ENCODE assay signal across 22 cellular contexts in the genomic region with DNA sequence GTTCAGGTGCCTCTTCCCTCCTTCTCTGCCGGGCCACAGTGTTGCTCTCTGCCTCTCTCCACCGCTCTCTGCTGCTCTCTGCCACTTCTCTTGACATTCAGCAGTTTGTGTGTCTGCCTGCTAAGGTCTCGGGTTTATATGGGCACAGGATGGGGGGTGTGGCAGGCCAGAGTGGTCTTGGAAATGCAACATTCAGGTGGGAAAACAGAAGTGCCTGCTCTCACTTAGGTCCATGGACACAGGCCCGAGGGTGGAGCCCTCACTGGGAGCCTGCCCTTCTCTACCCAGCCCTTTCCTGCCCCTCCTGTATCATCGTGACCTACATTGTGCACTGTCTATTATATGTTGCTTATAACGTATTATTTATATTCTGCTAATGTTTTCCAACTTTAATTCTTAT.
DNase-seq lines count a peak whose midpoint lies in the region; ATAC-seq and TF ChIP-seq lines count a peak whose summit lies in the region.
"Had no signal": no experiment of that assay in that cellular context is flagged by ENCODE, and none has a peak within 500 bp of the region (broad histone marks: within the 10 kb centered on the region; RNA-seq: fewer than 3 reads in every experiment).

No MANE protein-coding gene starts in this region.

- H3K27me3 Mint-ChIP-seq in GM23338 (ENCODE audit: insufficient read depth, low read depth, poor library complexity) (peaks cover 2% of the 10 kb centered on the region), nephron progenitor cell (ENCODE audit: low read depth, poor library complexity) (peaks cover 3% of the 10 kb centered on the region), osteocyte (ENCODE audit: unreplicated experiment) (no peaks in the 10 kb centered on the region)
- H3K27me3 Mint-ChIP-seq: CD4-positive, CD25-positive, alpha-beta regulatory T cell had no signal

- no peak overlapping the region for H3K4me2 ChIP-seq in GM23338
- H3K4me2 ChIP-seq in hepatocyte = no peak overlapping the region
- H3K4me2 ChIP-seq: BLaER1 had no signal

- H3K4me3 Mint-ChIP-seq in GM23338 (no peak overlapping the region), nephron progenitor cell (no peak overlapping the region), osteocyte (ENCODE audit: unreplicated experiment) (no peak overlapping the region)
- H3K4me3 Mint-ChIP-seq: B cell; CD4-positive, CD25-positive, alpha-beta regulatory T cell; CD8-positive, alpha-beta T cell had no signal

- no peak for TF ChIP-seq POLR2A in esophagus muscularis mucosa (IDR thresholded peaks at IDR 0.05; ENCODE audit: low read depth)

- H3K9me3 Mint-ChIP-seq in GM23338 (no peaks in the 10 kb centered on the region), nephron progenitor cell (peaks cover 4% of the 10 kb centered on the region), osteocyte (ENCODE audit: unreplicated experiment) (no peaks in the 10 kb centered on the region)
- H3K9me3 Mint-ChIP-seq: CD4-positive, CD25-positive, alpha-beta regulatory T cell; CD8-positive, alpha-beta T cell had no signal

- H4K20me1 ChIP-seq in GM23338 (replicated peaks; ENCODE audit: insufficient read depth) (no peaks in the 10 kb centered on the region), hepatocyte (ENCODE audit: insufficient read depth, poor library complexity, severe bottlenecking) (no peaks in the 10 kb centered on the region)
- H4K20me1 ChIP-seq: BLaER1 had no signal

- H3K4me1 ChIP-seq in GM23338 (ENCODE audit: insufficient read depth) = no peaks in the 10 kb centered on the region
- peaks cover 0 to 5% (median 0%) of the 10 kb centered on the region in 4 donors for H3K4me1 ChIP-seq in esophagus muscularis mucosa
- H3K4me1 ChIP-seq in hepatocyte (ENCODE audit: insufficient read depth) = no peaks in the 10 kb centered on the region
- H3K4me1 ChIP-seq: BLaER1 had no signal

- H3K27me3 ChIP-seq in GM23338 (ENCODE audit: insufficient read depth) (no peaks in the 10 kb centered on the region), esophagus muscularis mucosa (no peaks in the 10 kb centered on the region), hepatocyte (no peaks in the 10 kb centered on the region)
- H3K27me3 ChIP-seq: BLaER1 had no signal

- H3K27ac Mint-ChIP-seq in GM23338 (no peak overlapping the region), nephron progenitor cell (peak overlapping the region; percentile 59), osteocyte (ENCODE audit: unreplicated experiment) (no peak overlapping the region)
- H3K27ac Mint-ChIP-seq: B cell; CD4-positive, CD25-positive, alpha-beta regulatory T cell; CD8-positive, alpha-beta T cell had no signal

- TF ChIP-seq EP300 in esophagus muscularis mucosa (IDR thresholded peaks at IDR 0.05) = no peak

- H3K4me1 Mint-ChIP-seq in GM23338 = peaks cover 3% of the 10 kb centered on the region; the same call in 2 of the 3 replicates
- peaks cover 44% of the 10 kb centered on the region for H3K4me1 Mint-ChIP-seq in nephron progenitor cell
- H3K4me1 Mint-ChIP-seq in osteocyte (ENCODE audit: unreplicated experiment) = no peaks in the 10 kb centered on the region
- H3K4me1 Mint-ChIP-seq: B cell; CD4-positive, CD25-positive, alpha-beta regulatory T cell had no signal

- H3K27ac ChIP-seq in GM23338 (ENCODE audit: low read depth) = no peak overlapping the region
- H3K27ac ChIP-seq in esophagus muscularis mucosa (replicated peaks in 1 of 4) = no peak overlapping the region
- no peak overlapping the region for H3K27ac ChIP-seq in hepatocyte
- H3K27ac ChIP-seq: 22Rv1, BLaER1, C4-2B had no signal

- no peaks in the 10 kb centered on the region for H3F3A ChIP-seq in GM23338 (replicated peaks; ENCODE audit: low read depth)

- H3K36me3 ChIP-seq in GM23338 (ENCODE audit: insufficient read depth) = no peaks in the 10 kb centered on the region
- H3K36me3 ChIP-seq in esophagus muscularis mucosa = no peaks in the 10 kb centered on the region
- H3K36me3 ChIP-seq in hepatocyte (replicated peaks; ENCODE audit: insufficient read depth, low read depth) = no peaks in the 10 kb centered on the region
- H3K36me3 ChIP-seq: BLaER1 had no signal

- intact Hi-C loops in esophagus muscularis mucosa (cut with DNase I) = no loop called here

- TF ChIP-seq CTCF in GM23338 (conservative IDR thresholded peaks at IDR 0.05; ENCODE audit: low read depth in 2 of 2) (no peak), esophagus muscularis mucosa (IDR thresholded peaks at IDR 0.05) (no peak), nephron progenitor cell (IDR thresholded peaks at IDR 0.05) (no peak), osteocyte (IDR thresholded peaks at IDR 0.05) (no peak), hepatocyte (IDR thresholded peaks at IDR 0.05; ENCODE audit: poor library complexity) (no peak)

- H3K4me3 ChIP-seq in GM23338 (no peak overlapping the region), esophagus muscularis mucosa (no peak overlapping the region), hepatocyte (no peak overlapping the region)
- H3K4me3 ChIP-seq: BLaER1, GM12878 had no signal

- DNase-seq in GM23338 (ENCODE audit: low spot score) = no peak
- peak; percentile 90 for DNase-seq in esophagus muscularis mucosa (ENCODE audit: extremely low spot score)
- no peak for DNase-seq in nephron progenitor cell
- DNase-seq in osteocyte (ENCODE audit: extremely low spot score, unreplicated experiment) = peak; percentile 72
- no peak for DNase-seq in NCI-H510A treated with DMSO at 0.1 percent for 48 hours (lab: John Stamatoyannopoulos, UW)
- DNase-seq in hepatocyte (ENCODE audit: low spot score) = no peak
- no peak for DNase-seq in EL
- DNase-seq: Caco-2; CD4-positive, CD25-positive, alpha-beta regulatory T cell; CD8-positive, alpha-beta T cell; DMS153; DND-41; GDM1; GOT3; H7; HCEC 1CT had no signal

- H3K9me3 ChIP-seq in esophagus muscularis mucosa = no peaks in the 10 kb centered on the region
- H3K9me3 ChIP-seq in hepatocyte (ENCODE audit: low read depth) = no peaks in the 10 kb centered on the region
- H3K9me3 ChIP-seq: BLaER1 had no signal

- H3K79me2 ChIP-seq in GM23338 (replicated peaks; ENCODE audit: insufficient read depth) = no peaks in the 10 kb centered on the region
- no peaks in the 10 kb centered on the region for H3K79me2 ChIP-seq in hepatocyte

- peak overlapping the region; percentile 83; the same call in 1 of the 2 replicates for H2AFZ ChIP-seq in GM23338
- H2AFZ ChIP-seq in hepatocyte = no peak overlapping the region

- WGBS in esophagus muscularis mucosa = 74% methylated on average over 6 of the region's 6 CpGs
- 63% methylated on average over 6 of the region's 6 CpGs for WGBS in hepatocyte (ENCODE audit: low lambda C conversion rate, missing lambda C conversion rate)

- no peaks in the 10 kb centered on the region for H3K36me3 Mint-ChIP-seq in GM23338 (ENCODE audit: low read depth)
- H3K36me3 Mint-ChIP-seq in nephron progenitor cell (ENCODE audit: low read depth) = no peaks in the 10 kb centered on the region
- no peaks in the 10 kb centered on the region for H3K36me3 Mint-ChIP-seq in osteocyte (ENCODE audit: unreplicated experiment)
- H3K36me3 Mint-ChIP-seq: CD4-positive, CD25-positive, alpha-beta regulatory T cell; CD8-positive, alpha-beta T cell had no signal

- H3K9me2 ChIP-seq in GM23338 (ENCODE audit: insufficient read depth) (peaks cover 2% of the 10 kb centered on the region; the same call in 1 of the 2 replicates), hepatocyte (replicated peaks; ENCODE audit: insufficient read depth) (no peaks in the 10 kb centered on the region)

- ATAC-seq in GM23338 = no peak
- ATAC-seq in HG02571 (IDR thresholded peaks at IDR 0.05; ENCODE audit: unreplicated experiment) = no peak
- ATAC-seq: CD8-positive, alpha-beta T cell; GM12878 had no signal

TF ChIP-seq in GM23338, 12 proteins besides CTCF, POLR2A, EP300 and RAD21 (continues in another document):
- TF ChIP-seq ZNF114 (CRISPR knock-in tag; IDR thresholded peaks at IDR 0.05) (no peak), EZH2 (IDR thresholded peaks at IDR 0.05; ENCODE audit: low read depth, unreplicated experiment) (no peak), POLR2AphosphoS5 (IDR thresholded peaks at IDR 0.05; ENCODE audit: low read depth) (no peak), ZNF331 (CRISPR knock-in tag; IDR thresholded peaks at IDR 0.05; ENCODE audit: low read depth) (no peak), NANOG (IDR thresholded peaks at IDR 0.05; ENCODE audit: borderline replicate concordance) (no peak), CREB1 (CRISPR knock-in tag; IDR thresholded peaks at IDR 0.05; ENCODE audit: low read depth) (no peak), EZH2phosphoT487 (IDR thresholded peaks at IDR 0.05; ENCODE audit: unreplicated experiment) (no peak), STAT1 (IDR thresholded peaks at IDR 0.05; ENCODE audit: unreplicated experiment) (no peak)
- TF ChIP-seq, protein P1, sequence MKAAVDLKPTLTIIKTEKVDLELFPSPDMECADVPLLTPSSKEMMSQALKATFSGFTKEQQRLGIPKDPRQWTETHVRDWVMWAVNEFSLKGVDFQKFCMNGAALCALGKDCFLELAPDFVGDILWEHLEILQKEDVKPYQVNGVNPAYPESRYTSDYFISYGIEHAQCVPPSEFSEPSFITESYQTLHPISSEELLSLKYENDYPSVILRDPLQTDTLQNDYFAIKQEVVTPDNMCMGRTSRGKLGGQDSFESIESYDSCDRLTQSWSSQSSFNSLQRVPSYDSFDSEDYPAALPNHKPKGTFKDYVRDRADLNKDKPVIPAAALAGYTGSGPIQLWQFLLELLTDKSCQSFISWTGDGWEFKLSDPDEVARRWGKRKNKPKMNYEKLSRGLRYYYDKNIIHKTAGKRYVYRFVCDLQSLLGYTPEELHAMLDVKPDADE (IDR thresholded peaks at IDR 0.05) = no peak

Comparison
In these comparisons a context has a peak if more than half of its experiments do, and no peak if none do; other contexts are left out.
1. DNase-seq: peak in esophagus muscularis mucosa (single experiment) and osteocyte (single experiment); none in GM23338 (single experiment), nephron progenitor cell (single experiment), NCI-H510A treated with DMSO at 0.1 percent for 48 hours (single experiment), hepatocyte (single experiment) and EL (single experiment).